In the genomic region with DNA sequence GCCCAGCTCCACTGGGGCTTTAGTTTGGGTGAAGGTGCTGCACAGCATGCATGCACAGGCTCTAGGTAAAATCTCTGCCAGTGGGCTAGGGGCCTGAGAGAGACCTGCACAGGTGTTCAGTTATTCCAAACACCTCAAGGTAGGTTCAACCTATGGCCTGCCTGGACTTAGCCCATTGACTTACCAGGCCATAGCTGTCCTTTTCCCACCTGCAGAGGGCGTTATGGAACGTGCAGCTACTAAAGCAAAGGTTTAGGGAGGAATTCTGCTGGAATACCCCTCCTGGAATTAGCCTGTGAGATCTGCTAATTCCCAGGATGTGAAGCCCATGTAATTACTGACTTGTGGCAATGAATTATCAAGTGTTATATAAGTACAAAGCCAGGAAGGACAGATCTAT, we compare ENCODE assay signal across 13 cellular contexts. TPM values are rescaled to one million over a fixed set of nuclear protein-coding genes. Genes with fewer than 3 reads are reported as not detected.
DNase-seq lines count a peak whose midpoint lies in the region; TF ChIP-seq lines count a peak whose summit lies in the region.
"Had no signal": no experiment of that assay in that cellular context is flagged by ENCODE, and none has a peak within 500 bp of the region (broad histone marks: within the 10 kb centered on the region; RNA-seq: fewer than 3 reads in every experiment).

No MANE protein-coding gene starts in this region.

- CTCF ChIA-PET in MCF 10A (lab: Yijun Ruan, JAX) = interaction anchor here (0.6 to 0.7 kb wide), 2 partner anchors 10 to 144 kb away, joined by 3 read pairs; no protein-coding TSS in a partner anchor

- no peak overlapping the region for H3K4me3 ChIP-seq in breast epithelium
- H3K4me3 ChIP-seq: Peyer's patch had no signal

- H3K27ac Mint-ChIP-seq in MCF 10A (ENCODE audit: low read depth, unreplicated experiment) (no peak overlapping the region), progenitor cell of endocrine pancreas (no peak overlapping the region)

- BruUV-seq in MCF 10A (replicated peaks; lab: Mats Ljungman, UMichigan) = no TSS peak

- no peak overlapping the region for H3K27ac ChIP-seq in breast epithelium
- H3K27ac ChIP-seq: Peyer's patch had no signal

- H3K27me3 ChIP-seq in breast epithelium = peaks cover 0 to 42% of the 10 kb centered on the region in 2 donors

- POLR2A ChIA-PET in MCF 10A (lab: Yijun Ruan, JAX) = no interaction called here

- H3K4me1 Mint-ChIP-seq in MCF 10A (ENCODE audit: insufficient read depth, unreplicated experiment) = no peaks in the 10 kb centered on the region
- H3K4me1 Mint-ChIP-seq in progenitor cell of endocrine pancreas (ENCODE audit: low read depth) = peaks cover 10% of the 10 kb centered on the region

- H3K9me3 Mint-ChIP-seq in MCF 10A (ENCODE audit: unreplicated experiment) = no peaks in the 10 kb centered on the region
- no peaks in the 10 kb centered on the region for H3K9me3 Mint-ChIP-seq in progenitor cell of endocrine pancreas (ENCODE audit: low read depth)

- intact Hi-C loops in MCF 10A (cut with micrococcal nuclease) (no loop called here), breast epithelium (cut with DNase I; ENCODE audit: low total_unique reads) (no loop called here)

- H3K9me3 ChIP-seq in breast epithelium = no peaks in the 10 kb centered on the region
- H3K9me3 ChIP-seq: Peyer's patch had no signal

- H3K27me3 Mint-ChIP-seq in MCF 10A (ENCODE audit: insufficient read depth, unreplicated experiment) (peaks cover 22% of the 10 kb centered on the region), progenitor cell of endocrine pancreas (peaks cover 72% of the 10 kb centered on the region)

- no peak for TF ChIP-seq POLR2A in breast epithelium (IDR thresholded peaks at IDR 0.05)

- H3K36me3 Mint-ChIP-seq in MCF 10A (ENCODE audit: insufficient read depth, unreplicated experiment) = no peaks in the 10 kb centered on the region
- H3K36me3 Mint-ChIP-seq in progenitor cell of endocrine pancreas (ENCODE audit: insufficient read depth) = no peaks in the 10 kb centered on the region

- no peaks in the 10 kb centered on the region for H3K36me3 ChIP-seq in breast epithelium
- H3K36me3 ChIP-seq: Peyer's patch had no signal

- TF ChIP-seq CTCF in MCF 10A (IDR thresholded peaks at IDR 0.05; ENCODE audit: unreplicated experiment) (no peak), breast epithelium (IDR thresholded peaks at IDR 0.05) (no peak), progenitor cell of endocrine pancreas (IDR thresholded peaks at IDR 0.05; ENCODE audit: unreplicated experiment) (peak; percentile 63)

- H3K4me3 Mint-ChIP-seq in MCF 10A (ENCODE audit: unreplicated experiment) (no peak overlapping the region), progenitor cell of endocrine pancreas (ENCODE audit: low read depth) (no peak overlapping the region)

- DNase-seq in MCF 10A (ENCODE audit: unreplicated experiment) (peak; percentile 20), breast epithelium (ENCODE audit: low spot score in 2 of 2) (no peak), NCI-H526 treated with DMSO at 0.1 percent for 48 hours (lab: John Stamatoyannopoulos, UW) (peak; percentile 7), ecto neural progenitor cell (ENCODE audit: low spot score) (peak; percentile 58), progenitor cell of endocrine pancreas (ENCODE audit: low spot score, unreplicated experiment) (no peak), DMS153 treated with DMSO at 0.1 percent for 48 hours (lab: John Stamatoyannopoulos, UW; ENCODE audit: unreplicated experiment) (no peak), NCI-H2081 (lab: John Stamatoyannopoulos, UW) (no peak), OCI-M2 (lab: John Stamatoyannopoulos, UW; ENCODE audit: unreplicated experiment) (no peak)
- DNase-seq: activated CD8-positive, alpha-beta memory T cell treated with anti-CD3 and anti-CD28 coated beads, Interleukin-2, amount 50 U/mL, for 48 hours; NCI-H146; Peyer's patch; T1000 had no signal

- peaks cover 7 to 19% of the 10 kb centered on the region in 2 donors for H3K4me1 ChIP-seq in breast epithelium
- H3K4me1 ChIP-seq: Peyer's patch had no signal

RNA-seq across cellular contexts. Expression of gene VWC2, which starts 3.6 kb away (rescaled TPM):
- total RNA-seq in MCF 10A (2022) (not detected in 2 replicates), breast epithelium (under 1 TPM in 2 of 3 donors, not detected in 1; under 0.01 to 0.16 TPM), progenitor cell of endocrine pancreas (0.02 TPM in 2 replicates)
- total RNA-seq: Daoy had no signal

Comparison
In these comparisons a context has a peak if more than half of its experiments do, and no peak if none do; other contexts are left out.
1. DNase-seq: peak in MCF 10A (single experiment), NCI-H526 treated with DMSO at 0.1 percent for 48 hours (single experiment) and ecto neural progenitor cell (single experiment); none in breast epithelium (0 of 2), progenitor cell of endocrine pancreas (single experiment), DMS153 treated with DMSO at 0.1 percent for 48 hours (single experiment), NCI-H2081 (0 of 2) and OCI-M2 (single experiment).